In genomic region chr11:20337526-20338154, GRCh38 we compare ENCODE assay signal across 8 cellular contexts. TPM values are rescaled to one million over a fixed set of nuclear protein-coding genes. Genes with fewer than 3 reads are reported as not detected.
A peak's percentile ranks its signal among the peaks of the same experiment; 100 is the strongest.
DNase-seq lines count a peak whose midpoint lies in the region; ATAC-seq and TF ChIP-seq lines count a peak whose summit lies in the region.
"Had no signal": no experiment of that assay in that cellular context is flagged by ENCODE, and none has a peak within 500 bp of the region (broad histone marks: within the 10 kb centered on the region; RNA-seq: fewer than 3 reads in every experiment).

No MANE protein-coding gene starts in this region.

- H3K9me3 ChIP-seq in IMR-90 (ENCODE audit: control insufficient read depth, insufficient read depth, low read length) = no peaks in the 10 kb centered on the region

- no peaks in the 10 kb centered on the region for H4K20me1 ChIP-seq in IMR-90 (ENCODE audit: insufficient read depth, low read length)

- no peak overlapping the region for H4K91ac ChIP-seq in IMR-90 (ENCODE audit: insufficient read depth, low read depth, low read length)

- no peak overlapping the region for H2BK20ac ChIP-seq in IMR-90 (ENCODE audit: low read depth, low read length)

- no peaks in the 10 kb centered on the region for H3K36me3 ChIP-seq in IMR-90 (ENCODE audit: control insufficient read depth, insufficient read depth, low read length)

- CTCF ChIA-PET in IMR-90 (lab: Yijun Ruan, JAX) = no interaction called here

- in situ Hi-C loops in IMR-90 (cut with MboI; ENCODE audit: low sequenced_read_pairs) = no loop called here

- H4K5ac ChIP-seq in IMR-90 (ENCODE audit: low read depth, low read length) = no peak overlapping the region

- H3K9me1 ChIP-seq in IMR-90 (ENCODE audit: insufficient read depth, low read length) = no peaks in the 10 kb centered on the region

- no peak overlapping the region for H3K18ac ChIP-seq in IMR-90 (ENCODE audit: low read depth, low read length)

- no peak overlapping the region for H2AFZ ChIP-seq in IMR-90 (replicated peaks; ENCODE audit: low read length, poor library complexity)

- no peak overlapping the region for H2AK5ac ChIP-seq in IMR-90 (ENCODE audit: low read depth, low read length)

- DNase-seq in EH (ENCODE audit: low read depth) = peak; percentile 33
- peak; percentile 11 for DNase-seq in IMR-90
- DNase-seq in SHP77 treated with DMSO at 0.1 percent for 48 hours (lab: John Stamatoyannopoulos, UW) = peak; percentile 20
- DNase-seq in iPS-NIHi7 (ENCODE audit: extremely low spot score) = peak; percentile 65
- no peak for DNase-seq in mesenteric fat pad (ENCODE audit: low spot score)
- DNase-seq in activated T-cell treated with anti-CD3 and anti-CD28 coated beads, Interleukin-2, amount 50 U/mL, for 1 hour = no peak
- DNase-seq: naive B cell had no signal

- POLR2A ChIA-PET in IMR-90 (lab: Charles Lee; ENCODE audit: unreplicated experiment) = no interaction called here

- no peak overlapping the region for H2BK5ac ChIP-seq in IMR-90 (ENCODE audit: low read depth, low read length, poor library complexity, severe bottlenecking)

- dilution Hi-C loops in IMR-90 (cut with HindIII; ENCODE audit: low sequenced_read_pairs, unreplicated experiment) = no loop called here

- no peak overlapping the region for H2BK120ac ChIP-seq in IMR-90 (ENCODE audit: low read depth, low read length)

- no peak overlapping the region for H3K14ac ChIP-seq in IMR-90 (replicated peaks; ENCODE audit: low read depth, low read length)

- no peak overlapping the region for H3K27ac ChIP-seq in IMR-90 (ENCODE audit: insufficient read depth, low read length)

- no peak overlapping the region for H3K4ac ChIP-seq in IMR-90 (ENCODE audit: low read depth, low read length)

- no peaks in the 10 kb centered on the region for H3K4me1 ChIP-seq in IMR-90 (ENCODE audit: control insufficient read depth, insufficient read depth, low read length)

- H2BK15ac ChIP-seq in IMR-90 (ENCODE audit: low read depth, low read length) = no peak overlapping the region

- no peak for TF ChIP-seq POLR2A in IMR-90 (IDR thresholded peaks at IDR 0.05; ENCODE audit: low read depth, low read length)

- BruUV-seq in IMR-90 (replicated peaks; lab: Mats Ljungman, UMichigan) = no TSS peak

- no peak overlapping the region for H4K8ac ChIP-seq in IMR-90 (ENCODE audit: low read depth in 2 of 2, low read length in 2 of 2)

- H3K23ac ChIP-seq in IMR-90 (ENCODE audit: low read depth, low read length) = no peak overlapping the region

- TF ChIP-seq RAD21 in IMR-90 (IDR thresholded peaks at IDR 0.05; ENCODE audit: low read length) = no peak; the same call in 1 of the 2 replicates

- TF ChIP-seq CTCF in IMR-90 (conservative IDR thresholded peaks at IDR 0.05; ENCODE audit: low read depth, low read length) = peak; percentile 30

- peak; percentile 69 for ATAC-seq in IMR-90 (ENCODE audit: low read depth)
- no peak for ATAC-seq in GM19467 (IDR thresholded peaks at IDR 0.05; ENCODE audit: unreplicated experiment)

- no peaks in the 10 kb centered on the region for H3K79me1 ChIP-seq in IMR-90 (ENCODE audit: low read depth in 1 of 2, low read length in 2 of 2)

- no peak overlapping the region for H3K9ac ChIP-seq in IMR-90 (ENCODE audit: low read depth, low read length)

- no peak overlapping the region for H2AK9ac ChIP-seq in IMR-90 (replicated peaks; ENCODE audit: low read depth, low read length, poor library complexity)

- no peak overlapping the region for H3K4me2 ChIP-seq in IMR-90 (ENCODE audit: low read depth, low read length)

- WGBS in IMR-90 (ENCODE audit: extremely low coverage in 2 of 2, insufficient read length in 1 of 2), 2 experiments = no CpG with 5 or more reads among the region's 9 CpGs

- intact Hi-C loops in IMR-90 (cut with micrococcal nuclease) = loop anchor here (5.0 kb wide), 1 partner anchor 765 kb away; no protein-coding TSS in a partner anchor

- no peak overlapping the region for H3K4me3 ChIP-seq in IMR-90 (ENCODE audit: insufficient read depth, low read depth, low read length)

- H3K27me3 ChIP-seq in IMR-90 (ENCODE audit: control insufficient read depth, insufficient read depth, low read length) = peaks cover 16% of the 10 kb centered on the region

- no peak overlapping the region for H3K56ac ChIP-seq in IMR-90 (ENCODE audit: extremely low read depth, insufficient read depth, low read length)

TF ChIP-seq in IMR-90, 13 proteins besides CTCF, POLR2A, EP300 and RAD21:
- TF ChIP-seq RCOR1 (IDR thresholded peaks at IDR 0.05; ENCODE audit: insufficient replicate concordance, low read length) = no peak
- no peak for TF ChIP-seq BHLHE40 (IDR thresholded peaks at IDR 0.05; ENCODE audit: low read depth, low read length)
- no peak for TF ChIP-seq USF2 (IDR thresholded peaks at IDR 0.05; ENCODE audit: low read depth, low read length)
- TF ChIP-seq SMC3 (IDR thresholded peaks at IDR 0.05; ENCODE audit: low read depth, low read length) = no peak
- no peak for TF ChIP-seq MXI1 (IDR thresholded peaks at IDR 0.05; ENCODE audit: borderline replicate concordance, low read depth, low read length)
- no peak for TF ChIP-seq ELK1 (IDR thresholded peaks at IDR 0.05; ENCODE audit: borderline replicate concordance, low read depth, low read length)
- TF ChIP-seq NFE2L2 (IDR thresholded peaks at IDR 0.05; ENCODE audit: low read depth, low read length) = no peak
- no peak for TF ChIP-seq CHD1 (IDR thresholded peaks at IDR 0.05; ENCODE audit: low read depth, low read length)
- no peak for TF ChIP-seq CEBPB (IDR thresholded peaks at IDR 0.05; ENCODE audit: low read depth, low read length)
TF ChIP-seq in IMR-90: peak in this region for 0.

RNA-seq across cellular contexts. Expression of gene HTATIP2, which starts 25.9 kb away (rescaled TPM):
- total RNA-seq in IMR-90 (2012; rRNA removed) (7.2 and 13.6 TPM in 2 replicates), mesenteric fat pad (38.9 TPM)
- 10.8 and 11.6 TPM in 2 replicates for polyA plus RNA-seq in IMR-90 (2012; rRNA removed)
- polyA plus RNA-seq in IMR-90 (2012; cell fraction: cytosol; rRNA removed) = 3.0 and 8.1 TPM in 2 replicates
- 1.5 and 11.6 TPM in 2 replicates for polyA plus RNA-seq in IMR-90 (2012; cell fraction: nucleus; rRNA removed; ENCODE audit: low replicate concordance)

RNA-seq across cellular contexts. Expression of gene PRMT3, which starts 49.9 kb away (rescaled TPM):
- total RNA-seq in IMR-90 (2012; rRNA removed) (11.3 and 15.0 TPM in 2 replicates), mesenteric fat pad (13.5 TPM)
- 6.2 and 8.8 TPM in 2 replicates for polyA plus RNA-seq in IMR-90 (2012; rRNA removed)
- polyA plus RNA-seq in IMR-90 (2012; cell fraction: cytosol; rRNA removed) = 2.9 TPM in 2 replicates
- polyA plus RNA-seq in IMR-90 (2012; cell fraction: nucleus; rRNA removed; ENCODE audit: low replicate concordance) = 2.4 and 7.3 TPM in 2 replicates

Comparison
In these comparisons a context has a peak if more than half of its experiments do, and no peak if none do; other contexts are left out.
1. DNase-seq: peak in EH (single experiment), IMR-90 (single experiment), SHP77 treated with DMSO at 0.1 percent for 48 hours (single experiment) and iPS-NIHi7 (single experiment); none in mesenteric fat pad (single experiment) and activated T-cell treated with anti-CD3 and anti-CD28 coated beads, Interleukin-2, amount 50 U/mL, for 1 hour (single experiment).